21 cellular contexts compared by ENCODE assay signal in genomic region chr5:89929834-89930233, GRCh38.
DNase-seq lines count a peak whose midpoint lies in the region; ATAC-seq and TF ChIP-seq lines count a peak whose summit lies in the region.
"Had no signal": no experiment of that assay in that cellular context is flagged by ENCODE, and none has a peak within 500 bp of the region (broad histone marks: within the 10 kb centered on the region; RNA-seq: fewer than 3 reads in every experiment).

No MANE protein-coding gene starts in this region.

- no peak overlapping the region for H3K9ac ChIP-seq in HCT116 (ENCODE audit: low read length)

- CTCF ChIA-PET in HCT116 (lab: Charles Lee): interaction anchor here (1.3 kb wide), 2 partner anchors 232 to 233 kb away, joined by 4 to 7 read pairs; no protein-coding TSS in a partner anchor

- POLR2A ChIA-PET in HCT116 (lab: Charles Lee): interaction anchor here (1.3 kb wide), 1 partner anchor 480 kb away, joined by 4 read pairs; the partner anchor contains the start of gene CETN3

- H4K20me1 ChIP-seq in HCT116 (ENCODE audit: insufficient read depth) (no peaks in the 10 kb centered on the region), osteoblast (ENCODE audit: insufficient read depth, low read length) (no peaks in the 10 kb centered on the region)

- H3K27me3 ChIP-seq in HCT116 (ENCODE audit: insufficient read depth, low read length): no peaks in the 10 kb centered on the region
- H3K27me3 ChIP-seq in osteoblast (ENCODE audit: insufficient read depth, low read length): no peaks in the 10 kb centered on the region
- H3K27me3 ChIP-seq: esophagus squamous epithelium, hepatocyte, Peyer's patch, transverse colon had no signal

- no peak for TF ChIP-seq POLR2A in HCT116 (IDR thresholded peaks at IDR 0.05; ENCODE audit: borderline replicate concordance, extremely low read depth, insufficient read depth, insufficient read length)

- peaks cover 20 to 24% of the 10 kb centered on the region in 2 experiments for H3K4me1 ChIP-seq in HCT116 (ENCODE audit: control insufficient read depth in 1 of 2, insufficient read depth in 2 of 2, low read length in 2 of 2)
- peaks cover 4% of the 10 kb centered on the region for H3K4me1 ChIP-seq in osteoblast (ENCODE audit: insufficient read depth, low read length)
- H3K4me1 ChIP-seq: Peyer's patch had no signal

- H2AFZ ChIP-seq in HCT116 (ENCODE audit: low read depth, low read length, poor library complexity, severe bottlenecking) (peak overlapping the region; percentile 92), osteoblast (ENCODE audit: low read length) (peak overlapping the region; percentile 23)
- H2AFZ ChIP-seq: hepatocyte had no signal

- H3K79me2 ChIP-seq in HCT116 (ENCODE audit: insufficient read depth, low read length): no peaks in the 10 kb centered on the region
- H3K79me2 ChIP-seq in osteoblast (ENCODE audit: insufficient read depth, low read length): no peaks in the 10 kb centered on the region
- H3K79me2 ChIP-seq: hepatocyte had no signal

- ATAC-seq in HCT116 (0 out of 2 replicates have a peak, but pooled peaks have one; percentile 21), SK-N-SH treated with all-trans-retinoic acid at 6 μM for 48 hours (0 out of 3 replicates have a peak, but pooled peaks have one; percentile 12), GM21717 (IDR thresholded peaks at IDR 0.05; ENCODE audit: unreplicated experiment) (no peak)
- ATAC-seq: activated CD4-positive, alpha-beta T cell treated with anti-CD3 and anti-CD28 coated beads for 36 hours; stimulated activated naive CD8-positive, alpha-beta T cell treated with anti-CD3 and anti-CD28 coated beads, Interleukin-15, amount 100 ng/mL, for 72 hours had no signal

- H3K9me3 ChIP-seq in HCT116 (ENCODE audit: control insufficient read depth in 1 of 2, insufficient read depth in 1 of 2, low read depth in 1 of 2, low read length in 2 of 2): no peaks in the 10 kb centered on the region
- no peaks in the 10 kb centered on the region for H3K9me3 ChIP-seq in osteoblast (ENCODE audit: low read depth, low read length)
- H3K9me3 ChIP-seq: esophagus squamous epithelium, Peyer's patch, transverse colon had no signal

- no peak for TF ChIP-seq CTCF in HCT116 (IDR thresholded peaks at IDR 0.05 in 2 of 3, conservative IDR thresholded peaks at IDR 0.05 in 1 of 3; ENCODE audit: borderline replicate concordance in 1 of 3, insufficient read depth in 1 of 3, low read depth in 2 of 3, low read length in 2 of 3)
- TF ChIP-seq CTCF in osteoblast (IDR thresholded peaks at IDR 0.05; ENCODE audit: extremely low read depth, low read depth, low read length): no peak

- no peaks in the 10 kb centered on the region for H3K9me2 ChIP-seq in HCT116 (ENCODE audit: insufficient read depth)

- no peak for TF ChIP-seq RAD21 in HCT116 (IDR thresholded peaks at IDR 0.05; ENCODE audit: low read depth)

- H3K27ac ChIP-seq in HCT116 (ENCODE audit: low read depth, low read length): no peak overlapping the region
- H3K27ac ChIP-seq in osteoblast (ENCODE audit: low read depth, low read length): no peak overlapping the region
- H3K27ac ChIP-seq: esophagus squamous epithelium, hepatocyte, Peyer's patch, transverse colon had no signal

- RAD21 ChIA-PET in HCT116 (lab: Charles Lee; ENCODE audit: low non-redundant PET in 1 of 2, low total read pairs in 2 of 2, uncharacterized antibody in 2 of 2, unreplicated experiment in 2 of 2): no interaction called here

- DNase-seq in HCT116 (ENCODE audit: low read depth, low spot score) (no peak), fibroblast of gingiva (ENCODE audit: low read depth) (peak; percentile 17), osteoblast (ENCODE audit: insufficient read length, low spot score, missing footprints) (no peak), NCI-H2081 (lab: John Stamatoyannopoulos, UW) (no peak), GDM1 (lab: John Stamatoyannopoulos, UW) (no peak)
- no peak for DNase-seq in activated CD4-positive, CD25-positive, alpha-beta regulatory T cell treated with anti-CD3 and anti-CD28 coated beads, Interleukin-2, amount 50 U/mL, for 72 hours
- DNase-seq: activated CD4-positive, alpha-beta T cell treated with anti-CD3 and anti-CD28 coated beads for 36 hours; activated naive CD8-positive, alpha-beta T cell treated with anti-CD3 and anti-CD28 coated beads, Interleukin-2, amount 10 ng/mL, durations not matched to agents 7 days and 5 days; cerebellar nuclear complex; effector CD8-positive, alpha-beta T cell; esophagus squamous epithelium; GOT3; NCI-H146; NCI-H226; Peyer's patch; stimulated activated CD4-positive, alpha-beta T cell treated with anti-CD3 and anti-CD28 coated beads, Interleukin-2, amount 100 ng/mL, for 48 hours; stimulated activated naive CD8-positive, alpha-beta T cell treated with anti-CD3 and anti-CD28 coated beads, Interleukin-15, amount 100 ng/mL, for 72 hours; transverse colon had no signal

- H3K4me2 ChIP-seq in HCT116 (ENCODE audit: low read length) (peak overlapping the region; percentile 60), osteoblast (ENCODE audit: insufficient read depth, low read length) (no peak overlapping the region)

- BruUV-seq in HCT116 (replicated peaks; lab: Mats Ljungman, UMichigan): no TSS peak

- intact Hi-C loops in HCT116 (cut with micrococcal nuclease): loop anchor here (1.0 kb wide), 1 partner anchor 335 kb away; no protein-coding TSS in a partner anchor

- H3K4me3 ChIP-seq in HCT116 (replicated peaks in 1 of 2; ENCODE audit: low read depth in 1 of 2, low read length in 2 of 2) (no peak overlapping the region), osteoblast (ENCODE audit: insufficient read depth, low read length) (no peak overlapping the region)
- H3K4me3 ChIP-seq: esophagus squamous epithelium, hepatocyte, Peyer's patch, transverse colon had no signal

- no peaks in the 10 kb centered on the region for H3K36me3 ChIP-seq in HCT116 (ENCODE audit: control insufficient read depth in 1 of 2, insufficient read depth in 2 of 2, low read length in 2 of 2)
- no peaks in the 10 kb centered on the region for H3K36me3 ChIP-seq in osteoblast (ENCODE audit: insufficient read depth, low read length)
- H3K36me3 ChIP-seq: esophagus squamous epithelium, Peyer's patch, transverse colon had no signal

TF ChIP-seq in HCT116, 20 proteins besides CTCF, POLR2A, EP300 and RAD21 (continues in another document):
- TF ChIP-seq CBX3 (IDR thresholded peaks at IDR 0.05; ENCODE audit: low read depth) (no peak), FOSL1 (IDR thresholded peaks at IDR 0.05; ENCODE audit: low read depth) (no peak), SIN3A (IDR thresholded peaks at IDR 0.05; ENCODE audit: low read depth) (no peak), MAX (IDR thresholded peaks at IDR 0.05) (no peak), EZH2 (IDR thresholded peaks at IDR 0.05) (no peak), TCF7L2 (IDR thresholded peaks at IDR 0.05; ENCODE audit: borderline replicate concordance, extremely low read depth, insufficient read depth, insufficient read length) (no peak), SP1 (IDR thresholded peaks at IDR 0.05; ENCODE audit: low read depth) (no peak), ZBTB33 (IDR thresholded peaks at IDR 0.05; ENCODE audit: extremely low read depth, insufficient replicate concordance, low read length) (no peak), EGR1 (IDR thresholded peaks at IDR 0.05; ENCODE audit: low read depth) (no peak)

TF ChIP-seq in SK-N-SH treated with all-trans-retinoic acid at 6 μM for 48 hours, 23 proteins besides CTCF, POLR2A, EP300 and RAD21:
- TF ChIP-seq ARNTL (CRISPR knock-in tag; IDR thresholded peaks at IDR 0.05; ENCODE audit: borderline replicate concordance, low read depth): no peak
- TF ChIP-seq PPARA (CRISPR knock-in tag; IDR thresholded peaks at IDR 0.05; ENCODE audit: borderline replicate concordance): no peak
- no peak for TF ChIP-seq CREB5 (CRISPR knock-in tag; IDR thresholded peaks at IDR 0.05; ENCODE audit: low read depth)
- TF ChIP-seq CSDC2 (CRISPR knock-in tag; IDR thresholded peaks at IDR 0.05): no peak
- TF ChIP-seq GLIS3 (CRISPR knock-in tag; IDR thresholded peaks at IDR 0.05): no peak
- TF ChIP-seq TOX (CRISPR knock-in tag; IDR thresholded peaks at IDR 0.05; ENCODE audit: borderline replicate concordance): no peak
